2 cellular contexts compared by ENCODE assay signal in the genomic region with DNA sequence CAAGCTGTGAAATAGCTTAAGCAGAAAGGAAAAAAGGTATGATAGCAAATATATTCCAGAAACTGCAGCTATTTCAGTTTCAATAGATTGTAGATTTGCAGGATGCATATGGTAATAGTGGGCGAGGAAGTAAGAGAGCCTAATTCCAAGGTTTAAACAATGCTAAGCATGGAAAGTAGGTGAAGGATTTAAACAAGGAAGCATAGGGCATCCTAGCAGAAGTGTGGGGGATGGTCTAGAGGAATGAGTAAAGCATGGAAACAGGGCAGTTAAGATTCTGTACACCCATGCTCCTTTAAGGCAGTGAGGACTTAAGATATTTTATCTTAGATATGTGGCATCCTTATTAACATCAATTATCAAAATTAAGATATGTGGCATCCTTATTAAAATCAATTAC.
TF ChIP-seq lines count a peak whose summit lies in the region.

No MANE protein-coding gene starts in this region.

TF ChIP-seq in SK-N-SH, 30 proteins besides CTCF, POLR2A, EP300 and RAD21 (continued from another document):
- TF ChIP-seq, protein P1, sequence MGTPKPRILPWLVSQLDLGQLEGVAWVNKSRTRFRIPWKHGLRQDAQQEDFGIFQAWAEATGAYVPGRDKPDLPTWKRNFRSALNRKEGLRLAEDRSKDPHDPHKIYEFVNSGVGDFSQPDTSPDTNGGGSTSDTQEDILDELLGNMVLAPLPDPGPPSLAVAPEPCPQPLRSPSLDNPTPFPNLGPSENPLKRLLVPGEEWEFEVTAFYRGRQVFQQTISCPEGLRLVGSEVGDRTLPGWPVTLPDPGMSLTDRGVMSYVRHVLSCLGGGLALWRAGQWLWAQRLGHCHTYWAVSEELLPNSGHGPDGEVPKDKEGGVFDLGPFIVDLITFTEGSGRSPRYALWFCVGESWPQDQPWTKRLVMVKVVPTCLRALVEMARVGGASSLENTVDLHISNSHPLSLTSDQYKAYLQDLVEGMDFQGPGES (IDR thresholded peaks at IDR 0.05; ENCODE audit: low read depth, low read length) = no peak
- TF ChIP-seq TCF12 (IDR thresholded peaks at IDR 0.05) (no peak), SMC3 (IDR thresholded peaks at IDR 0.05; ENCODE audit: low read depth, low read length) (no peak), TAF1 (IDR thresholded peaks at IDR 0.05; ENCODE audit: borderline replicate concordance, low read depth, low read length) (no peak), MEF2A (IDR thresholded peaks at IDR 0.05; ENCODE audit: borderline replicate concordance, low read depth) (no peak)

TF ChIP-seq in SK-N-SH treated with all-trans-retinoic acid at 6 μM for 48 hours, 23 proteins besides CTCF, POLR2A, EP300 and RAD21 (continued from another document):
- TF ChIP-seq, protein P2, sequence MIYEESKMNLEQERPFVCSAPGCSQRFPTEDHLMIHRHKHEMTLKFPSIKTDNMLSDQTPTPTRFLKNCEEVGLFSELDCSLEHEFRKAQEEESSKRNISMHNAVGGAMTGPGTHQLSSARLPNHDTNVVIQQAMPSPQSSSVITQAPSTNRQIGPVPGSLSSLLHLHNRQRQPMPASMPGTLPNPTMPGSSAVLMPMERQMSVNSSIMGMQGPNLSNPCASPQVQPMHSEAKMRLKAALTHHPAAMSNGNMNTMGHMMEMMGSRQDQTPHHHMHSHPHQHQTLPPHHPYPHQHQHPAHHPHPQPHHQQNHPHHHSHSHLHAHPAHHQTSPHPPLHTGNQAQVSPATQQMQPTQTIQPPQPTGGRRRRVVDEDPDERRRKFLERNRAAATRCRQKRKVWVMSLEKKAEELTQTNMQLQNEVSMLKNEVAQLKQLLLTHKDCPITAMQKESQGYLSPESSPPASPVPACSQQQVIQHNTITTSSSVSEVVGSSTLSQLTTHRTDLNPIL (CRISPR knock-in tag; IDR thresholded peaks at IDR 0.05; ENCODE audit: low read depth) = no peak
- TF ChIP-seq TCF4 (CRISPR knock-in tag; IDR thresholded peaks at IDR 0.05; ENCODE audit: borderline replicate concordance) (no peak), PPARA (CRISPR knock-in tag; IDR thresholded peaks at IDR 0.05; ENCODE audit: borderline replicate concordance) (no peak), ZC3H10 (CRISPR knock-in tag; IDR thresholded peaks at IDR 0.05) (no peak)
